ENCODE assay signal across 8 cellular contexts in genomic region chr22:29072979-29073617, GRCh38. TPM values are rescaled to one million over a fixed set of nuclear protein-coding genes. Genes with fewer than 3 reads are reported as not detected.
DNase-seq lines count a peak whose midpoint lies in the region; ATAC-seq and TF ChIP-seq lines count a peak whose summit lies in the region.

KREMEN1 (plus strand) TSS chr22:29073035; CDS start chr22:29073131, 96 bp downstream.

- no peaks in the 10 kb centered on the region for H4K20me1 ChIP-seq in IMR-90 (ENCODE audit: insufficient read depth, low read length)

- intact Hi-C loops in IMR-90 (cut with micrococcal nuclease), result loop anchor here (5.0 kb wide), 1 partner anchor 79 kb away; no protein-coding TSS in a partner anchor

- H3K18ac ChIP-seq in IMR-90 (ENCODE audit: low read depth, low read length), result no peak within 1 kb of the TSS; the same call in 1 of the 2 replicates

- H4K91ac ChIP-seq in IMR-90 (ENCODE audit: insufficient read depth, low read depth, low read length), result no peak within 1 kb of the TSS

- H3K9me1 ChIP-seq in IMR-90 (ENCODE audit: insufficient read depth, low read length), result peaks cover 2% of the 10 kb centered on the region; the same call in 1 of the 2 replicates

- H3K36me3 ChIP-seq in CD4-positive, CD25-positive, alpha-beta regulatory T cell (ENCODE audit: control insufficient read depth, insufficient read depth, low read length), result no peaks in the 10 kb centered on the region
- H3K36me3 ChIP-seq in IMR-90 (ENCODE audit: control insufficient read depth, insufficient read depth, low read length) (no peaks in the 10 kb centered on the region), ectodermal cell (ENCODE audit: control insufficient read depth, insufficient read depth, low read length) (no peaks in the 10 kb centered on the region), muscle layer of duodenum (ENCODE audit: control insufficient read depth in 1 of 2, insufficient read depth in 2 of 2, low read length in 2 of 2) (no peaks in the 10 kb centered on the region)

- no peak within 1 kb of the TSS for H2BK5ac ChIP-seq in IMR-90 (ENCODE audit: low read depth, low read length, poor library complexity, severe bottlenecking)

- peak within 1 kb of the TSS; percentile 71 to 90 (median 81) for H3K4me3 Mint-ChIP-seq in CD4-positive, CD25-positive, alpha-beta regulatory T cell

- no peak within 1 kb of the TSS for H2BK20ac ChIP-seq in IMR-90 (ENCODE audit: low read depth, low read length)

- H3K9me3 Mint-ChIP-seq in CD4-positive, CD25-positive, alpha-beta regulatory T cell, result peaks cover 0 to 4% (median 0%) of the 10 kb centered on the region in 7 donors

- no peak for TF ChIP-seq RAD21 in IMR-90 (IDR thresholded peaks at IDR 0.05; ENCODE audit: low read length)

- BruUV-seq in IMR-90 (replicated peaks; lab: Mats Ljungman, UMichigan), result no TSS peak

- peak within 1 kb of the TSS in 1 of 3 donors; percentile 32 for H3K27ac Mint-ChIP-seq in CD4-positive, CD25-positive, alpha-beta regulatory T cell

- peak within 1 kb of the TSS; percentile 96 for H3K4me2 ChIP-seq in IMR-90 (ENCODE audit: low read depth, low read length)

- 1% methylated on average over 39 of the region's 76 CpGs; no CpG with 5 or more reads in 1 of the 2 experiments for WGBS in IMR-90 (ENCODE audit: extremely low coverage in 2 of 2, insufficient read length in 1 of 2), 2 experiments
- WGBS in ectodermal cell, 2 experiments, result 0 to 1% methylated on average over 76 of the region's 76 CpGs

- peak within 1 kb of the TSS; percentile 29 for H2AK9ac ChIP-seq in IMR-90 (replicated peaks; ENCODE audit: low read depth, low read length, poor library complexity)

- CTCF ChIA-PET in IMR-90 (lab: Yijun Ruan, JAX), result no interaction called here

- no peak for ATAC-seq in CD4-positive, CD25-positive, alpha-beta regulatory T cell (ENCODE audit: low read depth in 2 of 2)
- ATAC-seq in IMR-90 (ENCODE audit: low read depth), result peak; percentile 13
- ATAC-seq in GM18870 (IDR thresholded peaks at IDR 0.05; ENCODE audit: unreplicated experiment), result no peak
- no peak for ATAC-seq in HG02571 (IDR thresholded peaks at IDR 0.05; ENCODE audit: unreplicated experiment)

- H2AK5ac ChIP-seq in IMR-90 (ENCODE audit: low read depth, low read length), result no peak within 1 kb of the TSS

- H3K9me3 ChIP-seq in CD4-positive, CD25-positive, alpha-beta regulatory T cell (ENCODE audit: control insufficient read depth in 2 of 2, low read length in 2 of 2), result no peaks in the 10 kb centered on the region
- H3K9me3 ChIP-seq in IMR-90 (ENCODE audit: control insufficient read depth, insufficient read depth, low read length) (no peaks in the 10 kb centered on the region), ectodermal cell (ENCODE audit: control insufficient read depth, low read length) (no peaks in the 10 kb centered on the region), muscle layer of duodenum (ENCODE audit: control insufficient read depth in 1 of 2, low read length in 2 of 2) (no peaks in the 10 kb centered on the region)

- no peak for TF ChIP-seq POLR2A in IMR-90 (IDR thresholded peaks at IDR 0.05; ENCODE audit: low read depth, low read length)

- no peak within 1 kb of the TSS for H3K4ac ChIP-seq in IMR-90 (ENCODE audit: low read depth, low read length)

- peak within 1 kb of the TSS; percentile 51; the same call in 1 of the 2 replicates for H3K9ac ChIP-seq in IMR-90 (ENCODE audit: low read depth, low read length)

- no peak within 1 kb of the TSS for H3K27ac ChIP-seq in CD4-positive, CD25-positive, alpha-beta regulatory T cell (ENCODE audit: insufficient read depth, low read length, poor library complexity, severe bottlenecking)
- H3K27ac ChIP-seq in IMR-90 (ENCODE audit: insufficient read depth, low read length) (no peak within 1 kb of the TSS), ectodermal cell (ENCODE audit: insufficient read depth, low read depth, low read length, poor library complexity, severe bottlenecking) (no peak within 1 kb of the TSS), muscle layer of duodenum (ENCODE audit: low read length) (no peak within 1 kb of the TSS)

- H2AFZ ChIP-seq in IMR-90 (replicated peaks; ENCODE audit: low read length, poor library complexity), result peak within 1 kb of the TSS; percentile 89

- in situ Hi-C loops in IMR-90 (cut with MboI; ENCODE audit: low sequenced_read_pairs), result no loop called here

- no peak within 1 kb of the TSS for H4K8ac ChIP-seq in IMR-90 (ENCODE audit: low read depth in 2 of 2, low read length in 2 of 2)

- peaks cover 30% of the 10 kb centered on the region for H3K4me1 ChIP-seq in CD4-positive, CD25-positive, alpha-beta regulatory T cell (ENCODE audit: control insufficient read depth, insufficient read depth, low read length, poor library complexity, severe bottlenecking)
- H3K4me1 ChIP-seq in IMR-90 (ENCODE audit: control insufficient read depth, insufficient read depth, low read length) (no peaks in the 10 kb centered on the region), ectodermal cell (ENCODE audit: control insufficient read depth, insufficient read depth, low read length) (peaks cover 3% of the 10 kb centered on the region), muscle layer of duodenum (ENCODE audit: control insufficient read depth in 1 of 2, insufficient read depth in 2 of 2, low read length in 2 of 2) (peaks cover 4 to 27% of the 10 kb centered on the region in 2 donors)

- TF ChIP-seq CTCF in IMR-90 (conservative IDR thresholded peaks at IDR 0.05; ENCODE audit: low read depth, low read length), result no peak

- dilution Hi-C loops in IMR-90 (cut with HindIII; ENCODE audit: low sequenced_read_pairs, unreplicated experiment), result no loop called here

- peaks cover 24% of the 10 kb centered on the region for H3K27me3 ChIP-seq in CD4-positive, CD25-positive, alpha-beta regulatory T cell (ENCODE audit: control insufficient read depth, insufficient read depth, low read length)
- peaks cover 28% of the 10 kb centered on the region for H3K27me3 ChIP-seq in IMR-90 (ENCODE audit: control insufficient read depth, insufficient read depth, low read length)
- H3K27me3 ChIP-seq in ectodermal cell (ENCODE audit: control insufficient read depth, insufficient read depth, low read length, poor library complexity, severe bottlenecking), result peaks cover 60% of the 10 kb centered on the region
- H3K27me3 ChIP-seq in muscle layer of duodenum (ENCODE audit: low read depth, low read length), result no peaks in the 10 kb centered on the region

- peaks cover 65% of the 10 kb centered on the region for H3K27me3 Mint-ChIP-seq in CD4-positive, CD25-positive, alpha-beta regulatory T cell

- no peak within 1 kb of the TSS for H3K56ac ChIP-seq in IMR-90 (ENCODE audit: extremely low read depth, insufficient read depth, low read length)

- H3K36me3 Mint-ChIP-seq in CD4-positive, CD25-positive, alpha-beta regulatory T cell, result no peaks in the 10 kb centered on the region

- peak within 1 kb of the TSS; percentile 63 for H3K4me3 ChIP-seq in CD4-positive, CD25-positive, alpha-beta regulatory T cell (ENCODE audit: low read depth, low read length)
- H3K4me3 ChIP-seq in IMR-90 (ENCODE audit: insufficient read depth, low read depth, low read length) (peak within 1 kb of the TSS; percentile 68), ectodermal cell (ENCODE audit: insufficient read depth, low read depth, low read length) (peak within 1 kb of the TSS; percentile 46), muscle layer of duodenum (ENCODE audit: low read depth in 1 of 2, low read length in 2 of 2) (peak within 1 kb of the TSS; percentile 66 to 77)

- no peaks in the 10 kb centered on the region for H3K79me1 ChIP-seq in IMR-90 (ENCODE audit: low read depth in 1 of 2, low read length in 2 of 2)

- peaks cover 0 to 21% (median 6%) of the 10 kb centered on the region in 4 donors for H3K4me1 Mint-ChIP-seq in CD4-positive, CD25-positive, alpha-beta regulatory T cell

- no peak within 1 kb of the TSS for H3K14ac ChIP-seq in IMR-90 (replicated peaks; ENCODE audit: low read depth, low read length)

- H2BK15ac ChIP-seq in IMR-90 (ENCODE audit: low read depth, low read length), result no peak within 1 kb of the TSS

- H2BK120ac ChIP-seq in IMR-90 (ENCODE audit: low read depth, low read length), result no peak within 1 kb of the TSS

- POLR2A ChIA-PET in IMR-90 (lab: Charles Lee; ENCODE audit: unreplicated experiment), result no interaction called here

- peak in 1 of 3 donors; percentile 4 for DNase-seq in CD4-positive, CD25-positive, alpha-beta regulatory T cell
- DNase-seq in IMR-90 (no peak), UCSD-AML1 (lab: John Stamatoyannopoulos, UW; ENCODE audit: unreplicated experiment) (no peak)
- no peak for DNase-seq in stimulated activated CD4-positive, alpha-beta T cell treated with anti-CD3 and anti-CD28 coated beads, Interleukin-2, amount 100 ng/mL, for 48 hours

- H4K5ac ChIP-seq in IMR-90 (ENCODE audit: low read depth, low read length), result no peak within 1 kb of the TSS; the same call in 1 of the 2 replicates

- peak within 1 kb of the TSS; percentile 46 for H3K23ac ChIP-seq in IMR-90 (ENCODE audit: low read depth, low read length)

TF ChIP-seq in IMR-90, 13 proteins besides CTCF, POLR2A, EP300 and RAD21 (continues in another document):
- TF ChIP-seq, protein P1, sequence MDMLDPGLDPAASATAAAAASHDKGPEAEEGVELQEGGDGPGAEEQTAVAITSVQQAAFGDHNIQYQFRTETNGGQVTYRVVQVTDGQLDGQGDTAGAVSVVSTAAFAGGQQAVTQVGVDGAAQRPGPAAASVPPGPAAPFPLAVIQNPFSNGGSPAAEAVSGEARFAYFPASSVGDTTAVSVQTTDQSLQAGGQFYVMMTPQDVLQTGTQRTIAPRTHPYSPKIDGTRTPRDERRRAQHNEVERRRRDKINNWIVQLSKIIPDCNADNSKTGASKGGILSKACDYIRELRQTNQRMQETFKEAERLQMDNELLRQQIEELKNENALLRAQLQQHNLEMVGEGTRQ (IDR thresholded peaks at IDR 0.05; ENCODE audit: low read depth, low read length), result no peak
- TF ChIP-seq RCOR1 (IDR thresholded peaks at IDR 0.05; ENCODE audit: insufficient replicate concordance, low read length) (no peak), SMC3 (IDR thresholded peaks at IDR 0.05; ENCODE audit: low read depth, low read length) (no peak), CEBPB (IDR thresholded peaks at IDR 0.05; ENCODE audit: low read depth, low read length) (no peak), MAZ (IDR thresholded peaks at IDR 0.05; ENCODE audit: borderline replicate concordance, low read depth, low read length) (no peak; the same call in 1 of the 2 replicates), RFX5 (IDR thresholded peaks at IDR 0.05; ENCODE audit: low read depth, low read length) (no peak), CHD1 (IDR thresholded peaks at IDR 0.05; ENCODE audit: low read depth, low read length) (no peak), NFE2L2 (IDR thresholded peaks at IDR 0.05; ENCODE audit: low read depth, low read length) (no peak)

RNA-seq across cellular contexts. Expression of gene KREMEN1, which starts in this region (rescaled TPM):
- 0.10 TPM for total RNA-seq in CD4-positive, CD25-positive, alpha-beta regulatory T cell
- not detected for polyA plus RNA-seq in CD4-positive, CD25-positive, alpha-beta regulatory T cell
- total RNA-seq in IMR-90 (2012; rRNA removed), result 2.5 and 2.9 TPM in 2 replicates
- 4.6 and 5.1 TPM in 2 replicates for polyA plus RNA-seq in IMR-90 (2012; rRNA removed)
- 2.1 and 4.9 TPM in 2 replicates for polyA plus RNA-seq in IMR-90 (2012; cell fraction: cytosol; rRNA removed)
- 2.4 and 2.8 TPM in 2 replicates for polyA plus RNA-seq in IMR-90 (2012; cell fraction: nucleus; rRNA removed; ENCODE audit: low replicate concordance)
- polyA plus RNA-seq in ectodermal cell (2013, experiment 1 of 4), result 3.8 TPM
- 3.3 TPM for polyA plus RNA-seq in ectodermal cell (2013, experiment 2 of 4)
- polyA plus RNA-seq in ectodermal cell (2013, experiment 3 of 4), result 3.7 TPM
- 5.6 TPM for polyA plus RNA-seq in ectodermal cell (2013, experiment 4 of 4)
